22 cellular contexts compared by ENCODE assay signal in genomic region chr21:22763442-22763841, GRCh38.
"Had no signal": no experiment of that assay in that cellular context is flagged by ENCODE, and none has a peak within 500 bp of the region (broad histone marks: within the 10 kb centered on the region; RNA-seq: fewer than 3 reads in every experiment).

No MANE protein-coding gene starts in this region.

- H3K4me2 ChIP-seq: smooth muscle cell had no signal

- H3K36me3 ChIP-seq: lower lobe of right lung, ovary, right atrium auricular region, right lobe of liver, tibial nerve, uterus had no signal

- ATAC-seq: left ventricle myocardium superior; lower lobe of right lung; mucosa of descending colon; naive thymus-derived CD4-positive, alpha-beta T cell; natural killer cell treated with Interleukin-12 subunit alpha and Interleukin-12 subunit beta and Interleukin-15 and Interleukin-18, amount 100 ng/mL, for 72 hours; stimulated activated memory B cell treated with anti-CD40 and anti-IgM and Interleukin-4, amounts not matched to agents 10 μg/mL and 1 μg/mL and 100 μg/mL, for 72 hours; stimulated activated naive CD8-positive, alpha-beta T cell treated with anti-CD3 and anti-CD28 coated beads, Interleukin-15, amount 100 ng/mL, for 72 hours had no signal

- H3K4me3 ChIP-seq: lower lobe of right lung, mucosa of descending colon, ovary, right atrium auricular region, right lobe of liver, smooth muscle cell, tibial nerve, uterus had no signal

- H3K9me3 ChIP-seq: lower lobe of right lung, ovary, right lobe of liver, uterus had no signal

- DNase-seq: islet precursor cell; left ventricle myocardium superior; lower lobe of right lung; mesendoderm; midbrain; mucosa of descending colon; naive thymus-derived CD4-positive, alpha-beta T cell; ovary; right lobe of liver; stimulated activated CD4-positive, alpha-beta T cell treated with anti-CD3 and anti-CD28 coated beads, Interleukin-1b, Interleukin-23, amount 100 ng/mL, for 48 hours; stimulated activated CD4-positive, alpha-beta T cell treated with anti-CD3 and anti-CD28 coated beads, Interleukin-2, amount 100 ng/mL, for 48 hours; stimulated activated CD4-positive, alpha-beta T cell treated with anti-CD3 and anti-CD28 coated beads, Interleukin-4, amount 100 ng/mL, for 4 hours; stimulated activated CD8-positive, alpha-beta memory T cell treated with anti-CD3 and anti-CD28 coated beads, Interleukin-4, amount 100 ng/mL, for 48 hours; stimulated activated naive CD4-positive, alpha-beta T cell treated with Interleukin-2 at 50 U/mL for 16 hours; stimulated activated naive CD8-positive, alpha-beta T cell treated with anti-CD3 and anti-CD28 coated beads, Interleukin-15, amount 100 ng/mL, for 72 hours; substantia nigra; uterus had no signal

- H3K27me3 ChIP-seq: ovary, right atrium auricular region, right lobe of liver, tibial nerve, uterus had no signal

- H3K27ac ChIP-seq: lower lobe of right lung, ovary, right atrium auricular region, right lobe of liver, tibial nerve, uterus had no signal
